In genomic region chr2:4782647-4783046, GRCh38 we compare ENCODE assay signal across 22 cellular contexts.
"Had no signal": no experiment of that assay in that cellular context is flagged by ENCODE, and none has a peak within 500 bp of the region (broad histone marks: within the 10 kb centered on the region; RNA-seq: fewer than 3 reads in every experiment).

No MANE protein-coding gene starts in this region.

- H3K27me3 ChIP-seq: foreskin keratinocyte, gastroesophageal sphincter, heart left ventricle, hepatocyte, tibial nerve, upper lobe of left lung had no signal

- H3K9me3 ChIP-seq: thoracic aorta had no signal

- H3K27ac ChIP-seq: dorsolateral prefrontal cortex, foreskin keratinocyte, gastroesophageal sphincter, heart left ventricle, hepatocyte, psoas muscle, thoracic aorta, tibial nerve, upper lobe of left lung had no signal

- DNase-seq: dorsolateral prefrontal cortex; effector CD4-positive, alpha-beta T cell; foreskin keratinocyte; heart left ventricle; kidney; mesendoderm; midbrain; naive thymus-derived CD8-positive, alpha-beta T cell; nephron progenitor cell; nucleus accumbens; psoas muscle; right cardiac atrium; small intestine; stimulated activated CD4-positive, alpha-beta T cell treated with anti-CD3 and anti-CD28 coated beads, Interleukin-15, amount 100 ng/mL, for 24 hours; stimulated activated CD4-positive, alpha-beta T cell treated with anti-CD3 and anti-CD28 coated beads, Interleukin-2, amount 100 ng/mL, for 48 hours; stimulated activated naive B cell treated with anti-CD40 and anti-IgM and Interleukin-4, amounts not matched to agents 10 μg/mL and 1 μg/mL and 100 μg/mL, for 72 hours; upper lobe of left lung had no signal

- H3K36me3 ChIP-seq: gastroesophageal sphincter, heart left ventricle, thoracic aorta, tibial nerve, upper lobe of left lung had no signal

- H3K4me3 ChIP-seq: dorsolateral prefrontal cortex, gastroesophageal sphincter, heart left ventricle, hepatocyte, lung, psoas muscle, thoracic aorta, tibial nerve, upper lobe of left lung had no signal

- H3K4me1 ChIP-seq: foreskin keratinocyte, gastroesophageal sphincter, heart left ventricle, psoas muscle, tibial nerve, upper lobe of left lung had no signal
